20 cellular contexts compared by ENCODE assay signal in genomic region chr2:104127049-104127770, GRCh38.
"Had no signal": no experiment of that assay in that cellular context is flagged by ENCODE, and none has a peak within 500 bp of the region (broad histone marks: within the 10 kb centered on the region; RNA-seq: fewer than 3 reads in every experiment).

No MANE protein-coding gene starts in this region.

- H3K4me1 ChIP-seq: SJCRH30 had no signal

- H3K4me3 ChIP-seq: SJCRH30 had no signal

- H3K27ac ChIP-seq: SJCRH30 had no signal

- H3K36me3 ChIP-seq: SJCRH30 had no signal

- ATAC-seq: Panc1, PC-3, Right ventricle myocardium inferior, SK-N-SH treated with all-trans-retinoic acid at 6 μM for 48 hours had no signal

- DNase-seq: KBM-7, MV-4-11, NCI-H1048, NCI-H1105, NCI-H1417, NCI-H1436 treated with DMSO at 0.1 percent for 48 hours, NCI-H1694, NCI-H187 treated with DMSO at 0.1 percent for 48 hours, NCI-H2029 treated with DMSO at 0.1 percent for 48 hours, NCI-H2107, NCI-H2227 treated with DMSO at 0.1 percent for 48 hours, NCI-H524, NCI-H526 treated with DMSO at 0.1 percent for 48 hours, NCI-H748 treated with DMSO at 0.1 percent for 48 hours, PC-3, SHP77 treated with DMSO at 0.1 percent for 48 hours, SJCRH30 had no signal

- H3K9me3 ChIP-seq: SJCRH30 had no signal
